ENCODE assay signal across 11 cellular contexts in genomic region chr11:126012852-126013251, GRCh38.
"Had no signal": no experiment of that assay in that cellular context is flagged by ENCODE, and none has a peak within 500 bp of the region (broad histone marks: within the 10 kb centered on the region; RNA-seq: fewer than 3 reads in every experiment).

No MANE protein-coding gene starts in this region.

- H3K36me3 ChIP-seq: HAP-1 had no signal

- H3K27ac ChIP-seq: GM23248 had no signal

- H2AFZ ChIP-seq: GM23248, GM23338 had no signal

- ATAC-seq: GM23338, HCT116 had no signal

- DNase-seq: GM23248, GOT3, H7, H9, HCEC 1CT, HFFc6 had no signal

- H3K9ac ChIP-seq: GM23248 had no signal

- H3K4me2 ChIP-seq: GM23338 had no signal

- H3K4me3 ChIP-seq: GM23248, GM23338, HAP-1 had no signal

- H3K9me3 ChIP-seq: HAP-1 had no signal

- FAIRE-seq: H1, H54 had no signal
